In the genomic region with DNA sequence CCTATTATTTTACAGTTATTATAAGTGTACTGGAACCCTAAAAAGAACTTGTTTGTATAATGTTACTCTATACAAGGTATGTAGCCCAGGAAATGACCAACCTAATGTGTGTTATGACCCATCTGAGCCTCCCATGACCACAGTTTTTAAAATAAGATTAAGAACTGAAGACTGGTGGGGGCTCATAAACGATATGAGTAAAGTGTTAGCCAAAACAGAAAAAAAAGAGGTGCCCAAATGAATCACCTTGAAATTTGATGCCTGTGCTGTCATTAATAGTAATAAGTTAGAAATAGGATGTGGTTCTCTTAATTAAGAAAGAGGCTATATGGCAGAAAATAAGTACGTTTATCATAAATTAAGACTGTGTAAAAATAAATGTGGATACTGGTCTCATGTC, we compare ENCODE assay signal across 4 cellular contexts. TPM values are rescaled to one million over a fixed set of nuclear protein-coding genes. Genes with fewer than 3 reads are reported as not detected.
"Had no signal": no experiment of that assay in that cellular context is flagged by ENCODE, and none has a peak within 500 bp of the region (broad histone marks: within the 10 kb centered on the region; RNA-seq: fewer than 3 reads in every experiment).

No MANE protein-coding gene starts in this region.

RNA-seq across cellular contexts. Expression of gene SAMD3, which starts 42.8 kb away (rescaled TPM):
- total RNA-seq: ascending aorta, bronchial epithelial cell, cardiac muscle cell had no signal
- polyA plus RNA-seq: aorta, cardiac muscle cell had no signal
